Comparison of ENCODE assay signal across 8 cellular contexts in genomic region chr3:129626744-129627349, GRCh38. TPM values are rescaled to one million over a fixed set of nuclear protein-coding genes. Genes with fewer than 3 reads are reported as not detected.
DNase-seq lines count a peak whose midpoint lies in the region; ATAC-seq, FAIRE-seq and TF ChIP-seq lines count a peak whose summit lies in the region.

No MANE protein-coding gene starts in this region.

- no peak for TF ChIP-seq EP300 in A549 (IDR thresholded peaks at IDR 0.05)

- CTCF ChIA-PET in A549 (lab: Yijun Ruan, JAX), result interaction anchor here (0.8 to 10.7 kb wide), 10 partner anchors 19 to 307 kb away, joined by 3 to 178 read pairs (median 4); no protein-coding TSS in a partner anchor

- H3K4me1 ChIP-seq in A549 (peaks cover 49% of the 10 kb centered on the region), lung (ENCODE audit: control insufficient read depth in 2 of 2, insufficient read depth in 2 of 2, low read length in 2 of 2) (peaks cover 0 to 31% of the 10 kb centered on the region in 2 donors)

- TF ChIP-seq CTCF in A549 (IDR thresholded peaks at IDR 0.05), result no peak
- no peak for TF ChIP-seq CTCF in lung (IDR thresholded peaks at IDR 0.05; ENCODE audit: control extremely low read depth, extremely low read depth)

- H3K27ac ChIP-seq in A549, result peak overlapping the region; percentile 99 to 100
- peak overlapping the region; percentile 98 to 99 for H3K27ac ChIP-seq in lung (ENCODE audit: low read depth in 1 of 2, low read length in 1 of 2)

- peak overlapping the region; percentile 52 for H3K4me3 ChIP-seq in A549
- H3K4me3 ChIP-seq in lung, result peak overlapping the region; percentile 17

- WGBS in A549 (ENCODE audit: missing lambda C conversion rate), result no CpG with 5 or more reads among the region's 49 CpGs
- WGBS in lung, 2 donors, result 0 to 1% methylated on average over 32 to 49 of the region's 49 CpGs

- FAIRE-seq in A549 (lab: Jason Lieb, UNC) (no peak), GM12892 (lab: Jason Lieb, UNC) (peak; percentile 94)

- ATAC-seq in A549 (peak; percentile 88 to 92), HG02759 (IDR thresholded peaks at IDR 0.05; ENCODE audit: unreplicated experiment) (peak; percentile 96), lung (ENCODE audit: insufficient read depth, low FRiP score) (peak; percentile 86)

- peak; percentile 41 for TF ChIP-seq POLR2A in A549 (IDR thresholded peaks at IDR 0.05; ENCODE audit: low read length)
- peak; percentile 65; the same call in 1 of the 2 replicates for TF ChIP-seq POLR2A in GM12892 (IDR thresholded peaks at IDR 0.05; ENCODE audit: low read depth, low read length)

- H3K9me3 ChIP-seq in A549 (no peaks in the 10 kb centered on the region), lung (ENCODE audit: control insufficient read depth in 2 of 2, insufficient read depth in 1 of 2, low read length in 1 of 2) (no peaks in the 10 kb centered on the region)

- POLR2A ChIA-PET in A549 (lab: Yijun Ruan, JAX), result interaction anchor here (0.6 to 2.6 kb wide), 8 partner anchors 11 to 503 kb away, joined by 3 to 10 read pairs (median 4); a partner anchor contains a TSS

- H3K36me3 ChIP-seq in lung (ENCODE audit: control insufficient read depth in 2 of 2, insufficient read depth in 2 of 2, low read length in 2 of 2), result no peaks in the 10 kb centered on the region

- no peaks in the 10 kb centered on the region for H3K27me3 ChIP-seq in lung (ENCODE audit: control insufficient read depth, insufficient read depth)

- TF ChIP-seq RAD21 in A549 (conservative IDR thresholded peaks at IDR 0.05 in 1 of 2, IDR thresholded peaks at IDR 0.05 in 1 of 2), result no peak

- H3K4me2 ChIP-seq in A549, result peak overlapping the region; percentile 97

- DNase-seq in A549 (ENCODE audit: low read depth in 1 of 2, low spot score in 1 of 2) (peak; percentile 89), GM12892 (ENCODE audit: insufficient read length) (peak; percentile 99), NCI-H1436 treated with DMSO at 0.1 percent for 48 hours (lab: John Stamatoyannopoulos, UW) (peak; percentile 42), ecto neural progenitor cell (ENCODE audit: low spot score) (peak; percentile 88), lung (ENCODE audit: low spot score) (peak; percentile 93)
- DNase-seq in activated CD4-positive, alpha-beta T cell treated with anti-CD3 and anti-CD28 coated beads for 48 hours, result peak; percentile 85
- DNase-seq in stimulated activated CD8-positive, alpha-beta memory T cell treated with anti-CD3 and anti-CD28 coated beads, Interleukin-15, amount 100 ng/mL, for 48 hours (ENCODE audit: low read depth in 2 of 2), result peak; percentile 76 to 80

TF ChIP-seq in A549, 52 proteins besides CTCF, POLR2A, EP300 and RAD21:
- peak; percentile 67; the same call in 1 of the 2 replicates for TF ChIP-seq E2F6 (IDR thresholded peaks at IDR 0.05; ENCODE audit: borderline replicate concordance, low read depth)
- TF ChIP-seq HOXA7 (CRISPR knock-in tag; IDR thresholded peaks at IDR 0.05), result no peak
- TF ChIP-seq POLR2AphosphoS2 (conservative IDR thresholded peaks at IDR 0.05; ENCODE audit: low read length), result no peak
- peak; percentile 38; the same call in 1 of the 2 replicates for TF ChIP-seq PHF8 (IDR thresholded peaks at IDR 0.05; ENCODE audit: borderline replicate concordance, low read depth)
- TF ChIP-seq JUN (IDR thresholded peaks at IDR 0.05), result peak; percentile 30 to 64; a peak in 3 of 5 replicates
- no peak for TF ChIP-seq ZNF302 (CRISPR knock-in tag; IDR thresholded peaks at IDR 0.05)
- 0 out of 2 replicates have a peak, but pooled peaks have one; percentile 58 for TF ChIP-seq HOXB5 (CRISPR knock-in tag; IDR thresholded peaks at IDR 0.05)
- TF ChIP-seq, protein P1, sequence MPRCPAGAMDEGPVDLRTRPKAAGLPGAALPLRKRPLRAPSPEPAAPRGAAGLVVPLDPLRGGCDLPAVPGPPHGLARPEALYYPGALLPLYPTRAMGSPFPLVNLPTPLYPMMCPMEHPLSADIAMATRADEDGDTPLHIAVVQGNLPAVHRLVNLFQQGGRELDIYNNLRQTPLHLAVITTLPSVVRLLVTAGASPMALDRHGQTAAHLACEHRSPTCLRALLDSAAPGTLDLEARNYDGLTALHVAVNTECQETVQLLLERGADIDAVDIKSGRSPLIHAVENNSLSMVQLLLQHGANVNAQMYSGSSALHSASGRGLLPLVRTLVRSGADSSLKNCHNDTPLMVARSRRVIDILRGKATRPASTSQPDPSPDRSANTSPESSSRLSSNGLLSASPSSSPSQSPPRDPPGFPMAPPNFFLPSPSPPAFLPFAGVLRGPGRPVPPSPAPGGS (IDR thresholded peaks at IDR 0.05), result no peak

RNA-seq across cellular contexts. Expression of gene PLXND1, which starts 20.4 kb away (rescaled TPM):
- polyA plus RNA-seq in A549 (2011; rRNA removed) (26.8 and 49.3 TPM in 2 replicates), A549 (2017; fragmentation: RNase III; extraction: RNeasy Plus Mini Kit Qiagen cat#74134 plus additional on column Dnase treatment) (47.2 to 72.6 TPM (median 58.6 TPM) in 3 replicates), lung (100 to 1,000 TPM; 128 to 168 TPM)
- 37.6 and 41.4 TPM in 2 replicates for polyA plus RNA-seq in A549 (2012; cell fraction: cytosol; rRNA removed)
- polyA plus RNA-seq in A549 (2012; cell fraction: nucleus; rRNA removed), result 133 and 136 TPM in 2 replicates
- polyA minus RNA-seq in A549 (2011; rRNA and poly(A)+ RNA removed), result 49.8 and 54.9 TPM in 2 replicates
- polyA plus RNA-seq in GM12892 (2012; ENCODE audit: missing spikeins), result 0.38 TPM
- total RNA-seq in lung, result 100 to 1,000 TPM; 191 to 233 TPM

Comparison
In these comparisons a context has a peak if more than half of its experiments do, and no peak if none do; other contexts are left out.
1. Peak in every context shown above with its lines: DNase-seq, ATAC-seq, H3K4me3 ChIP-seq and H3K27ac ChIP-seq.
2. DNase-seq: peak in every context shown above with its lines; median percentile 99 in GM12892; 93 in lung; 89 in A549; 88 in ecto neural progenitor cell; 85 in activated CD4-positive, alpha-beta T cell treated with anti-CD3 and anti-CD28 coated beads for 48 hours; 78 in stimulated activated CD8-positive, alpha-beta memory T cell treated with anti-CD3 and anti-CD28 coated beads, Interleukin-15, amount 100 ng/mL, for 48 hours; 42 in NCI-H1436 treated with DMSO at 0.1 percent for 48 hours.